ENCODE assay signal across 1 cellular context in the genomic region with DNA sequence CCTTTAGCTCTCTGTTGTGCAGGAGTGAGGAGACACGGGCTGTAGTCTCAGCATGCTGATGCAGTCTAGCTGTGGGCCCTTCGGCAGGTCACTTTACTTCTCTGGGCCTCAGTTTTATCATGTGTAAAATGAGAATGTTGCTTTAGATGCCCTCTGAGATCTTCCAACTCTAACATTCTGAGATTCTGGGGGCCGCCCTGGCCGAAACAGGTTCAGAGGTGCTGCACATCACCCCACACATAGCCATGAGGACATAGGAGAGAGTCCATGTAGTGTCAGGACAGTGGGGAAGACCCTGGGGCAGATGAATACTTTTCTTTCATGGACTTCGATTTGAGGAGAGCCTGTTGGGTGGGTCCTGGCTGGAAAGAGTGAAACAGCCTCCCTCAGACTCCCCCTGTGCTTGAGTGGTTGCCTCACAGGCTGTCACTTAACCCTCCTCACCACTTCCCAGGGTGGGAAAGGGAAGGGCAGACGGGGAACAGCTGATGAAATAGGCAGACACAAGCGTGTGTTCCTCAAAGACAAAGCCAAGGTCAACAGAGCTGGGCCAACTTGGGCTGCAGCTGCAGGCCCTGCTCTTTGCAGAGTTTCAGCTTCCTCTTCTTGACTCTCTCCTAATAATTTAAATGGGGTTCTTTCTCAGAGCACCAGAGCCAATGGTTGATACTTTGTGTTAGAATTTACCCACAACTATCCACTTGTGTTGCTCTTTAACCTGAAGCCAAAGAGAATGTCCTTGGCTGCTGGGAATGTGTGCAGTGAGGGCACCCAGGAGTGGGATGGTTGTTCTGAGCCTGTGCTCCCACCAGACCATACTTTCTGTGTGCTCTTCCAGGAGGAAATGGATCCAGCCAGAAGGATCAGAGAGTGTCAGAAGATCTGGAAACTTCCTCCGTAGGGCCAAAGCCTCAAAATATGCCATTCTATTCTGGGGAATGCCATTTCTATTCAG.
TF ChIP-seq lines count a peak whose summit lies in the region.

No MANE protein-coding gene starts in this region.

TF ChIP-seq in SK-N-SH treated with all-trans-retinoic acid at 6 μM for 48 hours, 23 proteins besides CTCF, POLR2A, EP300 and RAD21 (continued from another document):
- TF ChIP-seq CSDC2 (CRISPR knock-in tag; IDR thresholded peaks at IDR 0.05) (no peak), ZFP3 (CRISPR knock-in tag; IDR thresholded peaks at IDR 0.05) (no peak), ISL1 (CRISPR knock-in tag; IDR thresholded peaks at IDR 0.05) (no peak), GLIS3 (CRISPR knock-in tag; IDR thresholded peaks at IDR 0.05) (no peak), OSR1 (CRISPR knock-in tag; IDR thresholded peaks at IDR 0.05) (no peak), TOX (CRISPR knock-in tag; IDR thresholded peaks at IDR 0.05; ENCODE audit: borderline replicate concordance) (no peak), PPARA (CRISPR knock-in tag; IDR thresholded peaks at IDR 0.05; ENCODE audit: borderline replicate concordance) (no peak), SNAI2 (CRISPR knock-in tag; IDR thresholded peaks at IDR 0.05) (no peak)
- TF ChIP-seq, protein P1, sequence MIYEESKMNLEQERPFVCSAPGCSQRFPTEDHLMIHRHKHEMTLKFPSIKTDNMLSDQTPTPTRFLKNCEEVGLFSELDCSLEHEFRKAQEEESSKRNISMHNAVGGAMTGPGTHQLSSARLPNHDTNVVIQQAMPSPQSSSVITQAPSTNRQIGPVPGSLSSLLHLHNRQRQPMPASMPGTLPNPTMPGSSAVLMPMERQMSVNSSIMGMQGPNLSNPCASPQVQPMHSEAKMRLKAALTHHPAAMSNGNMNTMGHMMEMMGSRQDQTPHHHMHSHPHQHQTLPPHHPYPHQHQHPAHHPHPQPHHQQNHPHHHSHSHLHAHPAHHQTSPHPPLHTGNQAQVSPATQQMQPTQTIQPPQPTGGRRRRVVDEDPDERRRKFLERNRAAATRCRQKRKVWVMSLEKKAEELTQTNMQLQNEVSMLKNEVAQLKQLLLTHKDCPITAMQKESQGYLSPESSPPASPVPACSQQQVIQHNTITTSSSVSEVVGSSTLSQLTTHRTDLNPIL (CRISPR knock-in tag; IDR thresholded peaks at IDR 0.05; ENCODE audit: low read depth) = no peak
- TF ChIP-seq, protein P2, sequence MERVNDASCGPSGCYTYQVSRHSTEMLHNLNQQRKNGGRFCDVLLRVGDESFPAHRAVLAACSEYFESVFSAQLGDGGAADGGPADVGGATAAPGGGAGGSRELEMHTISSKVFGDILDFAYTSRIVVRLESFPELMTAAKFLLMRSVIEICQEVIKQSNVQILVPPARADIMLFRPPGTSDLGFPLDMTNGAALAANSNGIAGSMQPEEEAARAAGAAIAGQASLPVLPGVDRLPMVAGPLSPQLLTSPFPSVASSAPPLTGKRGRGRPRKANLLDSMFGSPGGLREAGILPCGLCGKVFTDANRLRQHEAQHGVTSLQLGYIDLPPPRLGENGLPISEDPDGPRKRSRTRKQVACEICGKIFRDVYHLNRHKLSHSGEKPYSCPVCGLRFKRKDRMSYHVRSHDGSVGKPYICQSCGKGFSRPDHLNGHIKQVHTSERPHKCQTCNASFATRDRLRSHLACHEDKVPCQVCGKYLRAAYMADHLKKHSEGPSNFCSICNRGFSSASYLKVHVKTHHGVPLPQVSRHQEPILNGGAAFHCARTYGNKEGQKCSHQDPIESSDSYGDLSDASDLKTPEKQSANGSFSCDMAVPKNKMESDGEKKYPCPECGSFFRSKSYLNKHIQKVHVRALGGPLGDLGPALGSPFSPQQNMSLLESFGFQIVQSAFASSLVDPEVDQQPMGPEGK (CRISPR knock-in tag; IDR thresholded peaks at IDR 0.05; ENCODE audit: borderline replicate concordance) = no peak
